ENCODE assay signal across 8 cellular contexts in genomic region chr14:30558362-30558674, GRCh38.
DNase-seq lines count a peak whose midpoint lies in the region; ATAC-seq and TF ChIP-seq lines count a peak whose summit lies in the region.

No MANE protein-coding gene starts in this region.

- H3K4me1 ChIP-seq in rectal smooth muscle tissue (ENCODE audit: control insufficient read depth, insufficient read depth, low read length): peaks cover 3% of the 10 kb centered on the region

- peak overlapping the region; percentile 88 for H3K9ac ChIP-seq in SK-N-MC (ENCODE audit: insufficient read length)
- H3K9ac ChIP-seq in rectal smooth muscle tissue (ENCODE audit: low read length): peak overlapping the region; percentile 92

- H3K4me3 ChIP-seq in GM08714 (ENCODE audit: low read length) (peak overlapping the region; percentile 79; the same call in 1 of the 2 replicates), SK-N-MC (peak overlapping the region; percentile 97), fibroblast of mammary gland (ENCODE audit: control insufficient read depth, low read depth, low read length) (peak overlapping the region; percentile 97), rectal smooth muscle tissue (ENCODE audit: low read length) (peak overlapping the region; percentile 99)

- H3K36me3 ChIP-seq in SK-N-MC (ENCODE audit: insufficient read depth, low read length) (peaks cover 18% of the 10 kb centered on the region), rectal smooth muscle tissue (ENCODE audit: control insufficient read depth, insufficient read depth, low read length) (no peaks in the 10 kb centered on the region)

- H3K9me3 ChIP-seq in SK-N-MC (ENCODE audit: low read depth, low read length): no peaks in the 10 kb centered on the region

- no peak for TF ChIP-seq CTCF in fibroblast of mammary gland (conservative IDR thresholded peaks at IDR 0.05; ENCODE audit: control insufficient read depth, insufficient read depth, low read depth, low read length)

- DNase-seq in SK-N-MC (ENCODE audit: low read depth, low spot score) (no peak), fibroblast of mammary gland (ENCODE audit: low read depth) (no peak), HUDEP-2 (lab: John Stamatoyannopoulos, UW; ENCODE audit: unreplicated experiment in 76 of 76) (no peak)
- no peak for DNase-seq in stimulated activated CD4-positive, alpha-beta T cell treated with anti-CD3 and anti-CD28 coated beads, Interleukin-1b, Interleukin-23, amount 100 ng/mL, for 48 hours
- DNase-seq in activated CD4-positive, alpha-beta T cell treated with anti-CD3 and anti-CD28 coated beads, Interleukin-2, amount 50 U/mL, for 48 hours: no peak

- no peak for ATAC-seq in HG02678 (IDR thresholded peaks at IDR 0.05; ENCODE audit: unreplicated experiment)

- H3K27ac ChIP-seq in SK-N-MC: peak overlapping the region; percentile 10; the same call in 1 of the 2 replicates
- H3K27ac ChIP-seq in rectal smooth muscle tissue (ENCODE audit: low read depth, low read length): peak overlapping the region; percentile 81

- H3K27me3 ChIP-seq in rectal smooth muscle tissue (ENCODE audit: control insufficient read depth, insufficient read depth, low read length): no peaks in the 10 kb centered on the region
